22 cellular contexts compared by ENCODE assay signal in the genomic region with DNA sequence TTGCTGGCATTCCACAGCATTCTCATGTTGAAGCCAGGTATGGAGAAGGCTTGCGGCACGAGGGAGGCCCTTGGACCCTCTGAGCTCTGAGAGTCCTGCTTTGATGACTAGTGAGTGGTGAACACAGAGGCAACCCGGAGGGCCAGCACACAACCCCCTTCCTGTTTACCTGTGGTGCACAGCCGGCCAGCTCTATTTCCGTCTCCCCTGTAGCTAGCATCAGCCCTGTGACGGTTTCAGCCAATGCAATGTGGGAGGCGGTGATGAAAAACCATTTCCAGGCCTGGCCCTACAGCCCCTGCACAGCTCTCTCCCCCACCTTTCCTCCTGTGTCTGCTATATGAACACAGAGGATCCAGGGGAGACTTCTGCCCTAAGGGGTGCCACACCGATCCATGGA.
DNase-seq lines count a peak whose midpoint lies in the region; ATAC-seq and TF ChIP-seq lines count a peak whose summit lies in the region.
"Had no signal": no experiment of that assay in that cellular context is flagged by ENCODE, and none has a peak within 500 bp of the region (broad histone marks: within the 10 kb centered on the region; RNA-seq: fewer than 3 reads in every experiment).

No MANE protein-coding gene starts in this region.

- no peak overlapping the region for H3K27ac Mint-ChIP-seq in stimulated activated naive CD8-positive, alpha-beta T cell treated with anti-CD3 and anti-CD28 coated beads, Interleukin-15, amount 100 ng/mL, for 72 hours
- H3K27ac Mint-ChIP-seq in WTC11 = no peak overlapping the region
- H3K27ac Mint-ChIP-seq: IgD-negative memory B cell; T-helper 1 cell treated with Interleukin-12 subunit alpha and Interleukin-12 subunit beta and Interleukin-4 antibody, amounts not matched to agents 30 μg/mL and 1 μg/mL, for 36 hours had no signal

- H3K36me3 Mint-ChIP-seq in WTC11 = no peaks in the 10 kb centered on the region
- H3K36me3 Mint-ChIP-seq: IgD-negative memory B cell had no signal

- peak; percentile 43 for ATAC-seq in stimulated activated naive CD8-positive, alpha-beta T cell treated with anti-CD3 and anti-CD28 coated beads, Interleukin-15, Interleukin-2, amounts not matched to agents 100 U/mL and 50 U/mL, for 24 hours
- no peak for ATAC-seq in stimulated activated naive CD8-positive, alpha-beta T cell treated with anti-CD3 and anti-CD28 coated beads, Interleukin-15, amount 100 ng/mL, for 72 hours
- ATAC-seq in HG03135 (IDR thresholded peaks at IDR 0.05; ENCODE audit: unreplicated experiment) (peak; percentile 80), WTC11 (peak; percentile 34; the same call in 1 of the 2 replicates)
- ATAC-seq: A549 had no signal

- CTCF ChIA-PET in WTC11 (lab: Charles Lee) = interaction anchor here (1.4 kb wide), 1 partner anchor 13 kb away, joined by 5 read pairs; no protein-coding TSS in a partner anchor

- H3K27me3 Mint-ChIP-seq in stimulated activated naive CD8-positive, alpha-beta T cell treated with anti-CD3 and anti-CD28 coated beads, Interleukin-15, amount 100 ng/mL, for 72 hours = peaks cover 38% of the 10 kb centered on the region
- no peaks in the 10 kb centered on the region for H3K27me3 Mint-ChIP-seq in WTC11 (ENCODE audit: low read depth)

- DNase-seq in stimulated activated naive CD8-positive, alpha-beta T cell treated with anti-CD3 and anti-CD28 coated beads, Interleukin-15, Interleukin-2, amounts not matched to agents 100 U/mL and 50 U/mL, for 24 hours = no peak
- DNase-seq in stimulated activated naive CD8-positive, alpha-beta T cell treated with anti-CD3 and anti-CD28 coated beads, Interleukin-15, amount 100 ng/mL, for 72 hours = no peak
- DNase-seq in WTC11 (ENCODE audit: low spot score) (no peak), substantia nigra (lab: John Stamatoyannopoulos, UW) (no peak), OCI-M2 (lab: John Stamatoyannopoulos, UW; ENCODE audit: unreplicated experiment) (no peak), islet precursor cell (no peak)
- DNase-seq: DMS 273 treated with DMSO at 0.1 percent for 48 hours, HCEC 1CT, Kasumi-1, MM.1S, NCI-H1105, NCI-H1694, NCI-H2107, NCI-H226, NCI-H524 treated with DMSO at 0.1 percent for 48 hours, OCI-M1 had no signal

- no peak overlapping the region for H3K27ac ChIP-seq in substantia nigra (ENCODE audit: low read depth, low read length, poor library complexity, severe bottlenecking)
- H3K27ac ChIP-seq: A549; BLaER1 treated with 17β-estradiol and CSF1 and Interleukin-3, amounts not matched to agents 10 nM and 100 nM; RWPE1 had no signal

- no peaks in the 10 kb centered on the region for H3K4me1 Mint-ChIP-seq in stimulated activated naive CD8-positive, alpha-beta T cell treated with anti-CD3 and anti-CD28 coated beads, Interleukin-15, amount 100 ng/mL, for 72 hours
- no peaks in the 10 kb centered on the region for H3K4me1 Mint-ChIP-seq in WTC11
- H3K4me1 Mint-ChIP-seq: IgD-negative memory B cell had no signal

- POLR2A ChIA-PET in WTC11 (lab: Charles Lee) = no interaction called here

- no peak overlapping the region for H3K4me3 Mint-ChIP-seq in stimulated activated naive CD8-positive, alpha-beta T cell treated with anti-CD3 and anti-CD28 coated beads, Interleukin-15, amount 100 ng/mL, for 72 hours
- H3K4me3 Mint-ChIP-seq in WTC11 = no peak overlapping the region
- H3K4me3 Mint-ChIP-seq: IgD-negative memory B cell; T-helper 1 cell treated with Interleukin-12 subunit alpha and Interleukin-12 subunit beta and Interleukin-4 antibody, amounts not matched to agents 30 μg/mL and 1 μg/mL, for 36 hours had no signal

- no peaks in the 10 kb centered on the region for H3K9me3 Mint-ChIP-seq in stimulated activated naive CD8-positive, alpha-beta T cell treated with anti-CD3 and anti-CD28 coated beads, Interleukin-15, amount 100 ng/mL, for 72 hours
- no peaks in the 10 kb centered on the region for H3K9me3 Mint-ChIP-seq in WTC11
- H3K9me3 Mint-ChIP-seq: IgD-negative memory B cell; T-helper 1 cell treated with Interleukin-12 subunit alpha and Interleukin-12 subunit beta and Interleukin-4 antibody, amounts not matched to agents 30 μg/mL and 1 μg/mL, for 36 hours had no signal

- no peak for TF ChIP-seq CTCF in WTC11 (IDR thresholded peaks at IDR 0.05)

TF ChIP-seq in WTC11, 78 proteins besides CTCF, POLR2A, EP300 and RAD21:
- TF ChIP-seq MLX (CRISPR knock-in tag; IDR thresholded peaks at IDR 0.05) (no peak), HMGXB4 (CRISPR knock-in tag; IDR thresholded peaks at IDR 0.05) (no peak)
- TF ChIP-seq, protein P1, sequence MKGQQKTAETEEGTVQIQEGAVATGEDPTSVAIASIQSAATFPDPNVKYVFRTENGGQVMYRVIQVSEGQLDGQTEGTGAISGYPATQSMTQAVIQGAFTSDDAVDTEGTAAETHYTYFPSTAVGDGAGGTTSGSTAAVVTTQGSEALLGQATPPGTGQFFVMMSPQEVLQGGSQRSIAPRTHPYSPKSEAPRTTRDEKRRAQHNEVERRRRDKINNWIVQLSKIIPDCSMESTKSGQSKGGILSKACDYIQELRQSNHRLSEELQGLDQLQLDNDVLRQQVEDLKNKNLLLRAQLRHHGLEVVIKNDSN (CRISPR knock-in tag; IDR thresholded peaks at IDR 0.05) = no peak
